9 cellular contexts compared by ENCODE assay signal in genomic region chr4:91596683-91597082, GRCh38.
"Had no signal": no experiment of that assay in that cellular context is flagged by ENCODE, and none has a peak within 500 bp of the region (broad histone marks: within the 10 kb centered on the region; RNA-seq: fewer than 3 reads in every experiment).

No MANE protein-coding gene starts in this region.

- H3K36me3 Mint-ChIP-seq: IgD-negative memory B cell had no signal

- H3K27me3 Mint-ChIP-seq: IgD-negative memory B cell had no signal

- DNase-seq: GOT3, Karpas-422, KBM-7 had no signal

- H3K27ac ChIP-seq: KMS-11 had no signal

- H3K4me2 ChIP-seq: KMS-11 had no signal

- H3K36me3 ChIP-seq: HAP-1 had no signal

- FAIRE-seq: H54, HTR-8/SVneo had no signal

- H3K9ac ChIP-seq: KMS-11 had no signal

- H3K4me3 Mint-ChIP-seq: IgD-negative memory B cell had no signal

- ATAC-seq: HCT116 had no signal

- H3K4me3 ChIP-seq: HAP-1 had no signal

- H3K4me1 Mint-ChIP-seq: IgD-negative memory B cell had no signal

- H3K9me3 ChIP-seq: HAP-1 had no signal

- H3K27ac Mint-ChIP-seq: IgD-negative memory B cell had no signal
